7 cellular contexts compared by ENCODE assay signal in the genomic region with DNA sequence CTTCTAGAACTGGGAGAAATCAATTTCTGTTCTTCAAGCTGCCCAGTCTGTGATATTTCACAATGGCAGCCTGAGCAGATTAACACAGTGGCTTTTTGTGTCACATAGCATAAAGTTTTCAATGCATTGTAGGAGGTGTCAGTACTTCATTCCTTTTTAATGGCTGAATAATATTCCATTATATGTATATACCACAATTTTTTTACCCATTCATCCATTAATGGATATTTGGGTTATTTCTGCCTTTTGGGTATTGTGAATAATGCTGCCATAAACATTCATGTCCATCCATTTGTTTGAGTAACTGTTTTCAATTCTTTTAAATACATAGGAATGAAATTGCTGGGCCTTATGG.
"Had no signal": no experiment of that assay in that cellular context is flagged by ENCODE, and none has a peak within 500 bp of the region (broad histone marks: within the 10 kb centered on the region; RNA-seq: fewer than 3 reads in every experiment).

No MANE protein-coding gene starts in this region.

- DNase-seq: IMR-90, KBM-7, KG1 had no signal

- H3K4me1 Mint-ChIP-seq: IgD-negative memory B cell had no signal

- ATAC-seq: HepG2 had no signal

- FAIRE-seq: HepG2, HTR-8/SVneo had no signal

- H3K27ac ChIP-seq: HL-60 had no signal
